ENCODE assay signal across 9 cellular contexts in genomic region chr7:95246935-95247370, GRCh38.
DNase-seq lines count a peak whose midpoint lies in the region; ATAC-seq and TF ChIP-seq lines count a peak whose summit lies in the region.
"Had no signal": no experiment of that assay in that cellular context is flagged by ENCODE, and none has a peak within 500 bp of the region (broad histone marks: within the 10 kb centered on the region; RNA-seq: fewer than 3 reads in every experiment).

No MANE protein-coding gene starts in this region.

- BruUV-seq in mammary epithelial cell (replicated peaks; lab: Mats Ljungman, UMichigan), result no TSS peak

- no peaks in the 10 kb centered on the region for H3K79me2 ChIP-seq in mammary epithelial cell (ENCODE audit: insufficient read depth, low read length)

- H3K9me3 Mint-ChIP-seq in CD4-positive, CD25-positive, alpha-beta regulatory T cell, result peaks cover 0 to 2% (median 0%) of the 10 kb centered on the region in 7 donors
- H3K9me3 Mint-ChIP-seq in stimulated activated effector memory CD8-positive, alpha-beta T cell treated with anti-CD3 and anti-CD28 coated beads, Interleukin-12 subunit alpha, Interleukin-12 subunit beta, amount 100 ng/mL, for 72 hours, result no peaks in the 10 kb centered on the region
- H3K9me3 Mint-ChIP-seq: T-helper 1 cell treated with Interleukin-12 subunit alpha and Interleukin-12 subunit beta and Interleukin-4 antibody, amounts not matched to agents 30 μg/mL and 1 μg/mL, for 36 hours had no signal

- intact Hi-C loops in mammary epithelial cell (cut with micrococcal nuclease), result loop anchor here (1.0 to 5.0 kb wide), 3 partner anchors 230 to 960 kb away; no protein-coding TSS in a partner anchor

- ATAC-seq in CD4-positive, CD25-positive, alpha-beta regulatory T cell (ENCODE audit: low read depth in 2 of 2), result no peak
- ATAC-seq in GM18867 (IDR thresholded peaks at IDR 0.05; ENCODE audit: unreplicated experiment), result peak; percentile 92
- peak; percentile 61 for ATAC-seq in stimulated activated effector memory CD8-positive, alpha-beta T cell treated with anti-CD3 and anti-CD28 coated beads, Interleukin-12 subunit alpha, Interleukin-12 subunit beta, amount 100 ng/mL, for 72 hours
- ATAC-seq in HG02642 (IDR thresholded peaks at IDR 0.05; ENCODE audit: poor library complexity, unreplicated experiment), result no peak

- dilution Hi-C loops in mammary epithelial cell (cut with HindIII; ENCODE audit: low sequenced_read_pairs), result no loop called here

- H3K36me3 Mint-ChIP-seq in CD4-positive, CD25-positive, alpha-beta regulatory T cell, result no peaks in the 10 kb centered on the region
- no peaks in the 10 kb centered on the region for H3K36me3 Mint-ChIP-seq in stimulated activated effector memory CD8-positive, alpha-beta T cell treated with anti-CD3 and anti-CD28 coated beads, Interleukin-12 subunit alpha, Interleukin-12 subunit beta, amount 100 ng/mL, for 72 hours

- peak; percentile 77 to 81 for TF ChIP-seq CTCF in mammary epithelial cell (conservative IDR thresholded peaks at IDR 0.05 in 1 of 2, IDR thresholded peaks at IDR 0.05 in 1 of 2; ENCODE audit: extremely low read depth in 1 of 2, insufficient read depth in 1 of 2, low read depth in 1 of 2, low read length in 2 of 2)

- no peaks in the 10 kb centered on the region for H4K20me1 ChIP-seq in mammary epithelial cell (ENCODE audit: insufficient read depth, low read length)

- no peak overlapping the region for H3K9ac ChIP-seq in mammary epithelial cell (ENCODE audit: insufficient read depth, low read length)

- no peak overlapping the region for H3K4me3 Mint-ChIP-seq in CD4-positive, CD25-positive, alpha-beta regulatory T cell
- H3K4me3 Mint-ChIP-seq in stimulated activated effector memory CD8-positive, alpha-beta T cell treated with anti-CD3 and anti-CD28 coated beads, Interleukin-12 subunit alpha, Interleukin-12 subunit beta, amount 100 ng/mL, for 72 hours, result no peak overlapping the region
- H3K4me3 Mint-ChIP-seq: T-helper 1 cell treated with Interleukin-12 subunit alpha and Interleukin-12 subunit beta and Interleukin-4 antibody, amounts not matched to agents 30 μg/mL and 1 μg/mL, for 36 hours had no signal

- no peak overlapping the region for H2AFZ ChIP-seq in mammary epithelial cell (ENCODE audit: low read depth, low read length)

- CTCF ChIA-PET in mammary epithelial cell (lab: Charles Lee; ENCODE audit: low non-redundant PET), result interaction anchor here (0.5 to 1.0 kb wide), 3 partner anchors 188 to 958 kb away, joined by 3 to 6 read pairs (median 4); partner anchors contain the start of gene PON2

- H3K4me3 ChIP-seq in CD4-positive, CD25-positive, alpha-beta regulatory T cell (ENCODE audit: low read depth, low read length), result no peak overlapping the region
- H3K4me3 ChIP-seq in mammary epithelial cell (replicated peaks in 1 of 3; ENCODE audit: insufficient read depth in 1 of 3, low read depth in 2 of 3, low read length in 3 of 3), result no peak overlapping the region

- H3K27me3 ChIP-seq in CD4-positive, CD25-positive, alpha-beta regulatory T cell (ENCODE audit: control insufficient read depth, insufficient read depth, low read length), result no peaks in the 10 kb centered on the region
- H3K27me3 ChIP-seq in mammary epithelial cell (ENCODE audit: insufficient read depth, low read length), result peaks cover 2% of the 10 kb centered on the region

- no peaks in the 10 kb centered on the region for H3K9me3 ChIP-seq in CD4-positive, CD25-positive, alpha-beta regulatory T cell (ENCODE audit: control insufficient read depth in 2 of 2, low read length in 2 of 2)
- H3K9me3 ChIP-seq in mammary epithelial cell (replicated peaks; ENCODE audit: insufficient read depth, low read length), result no peaks in the 10 kb centered on the region

- no peak overlapping the region for H3K27ac ChIP-seq in CD4-positive, CD25-positive, alpha-beta regulatory T cell (ENCODE audit: insufficient read depth, low read length, poor library complexity, severe bottlenecking)
- no peak overlapping the region for H3K27ac ChIP-seq in mammary epithelial cell (ENCODE audit: insufficient read depth, low read depth, low read length)

- no peaks in the 10 kb centered on the region for H3K4me1 ChIP-seq in CD4-positive, CD25-positive, alpha-beta regulatory T cell (ENCODE audit: control insufficient read depth, insufficient read depth, low read length, poor library complexity, severe bottlenecking)
- H3K4me1 ChIP-seq in mammary epithelial cell (ENCODE audit: insufficient read depth, low read length), result no peaks in the 10 kb centered on the region

- H3K4me1 Mint-ChIP-seq in CD4-positive, CD25-positive, alpha-beta regulatory T cell, result no peaks in the 10 kb centered on the region
- H3K4me1 Mint-ChIP-seq in stimulated activated effector memory CD8-positive, alpha-beta T cell treated with anti-CD3 and anti-CD28 coated beads, Interleukin-12 subunit alpha, Interleukin-12 subunit beta, amount 100 ng/mL, for 72 hours, result no peaks in the 10 kb centered on the region

- 3% methylated on average over 5 of the region's 5 CpGs for WGBS in mammary epithelial cell (ENCODE audit: low coverage, missing lambda C conversion rate)

- no peak overlapping the region for H3K27ac Mint-ChIP-seq in CD4-positive, CD25-positive, alpha-beta regulatory T cell
- H3K27ac Mint-ChIP-seq in stimulated activated effector memory CD8-positive, alpha-beta T cell treated with anti-CD3 and anti-CD28 coated beads, Interleukin-12 subunit alpha, Interleukin-12 subunit beta, amount 100 ng/mL, for 72 hours, result no peak overlapping the region
- H3K27ac Mint-ChIP-seq: T-helper 1 cell treated with Interleukin-12 subunit alpha and Interleukin-12 subunit beta and Interleukin-4 antibody, amounts not matched to agents 30 μg/mL and 1 μg/mL, for 36 hours had no signal

- in situ Hi-C loops in KBM-7 (cut with MboI; ENCODE audit: low pct_unique_long_range_greater_than_20kb, low sequenced_read_pairs) (no loop called here), mammary epithelial cell (cut with MboI; ENCODE audit: low sequenced_read_pairs in 2 of 2) (no loop called here)

- H3K36me3 ChIP-seq in CD4-positive, CD25-positive, alpha-beta regulatory T cell (ENCODE audit: control insufficient read depth, insufficient read depth, low read length), result no peaks in the 10 kb centered on the region
- no peaks in the 10 kb centered on the region for H3K36me3 ChIP-seq in mammary epithelial cell (ENCODE audit: insufficient read depth, low read length)

- no peaks in the 10 kb centered on the region for H3K27me3 Mint-ChIP-seq in CD4-positive, CD25-positive, alpha-beta regulatory T cell

- peak in 2 of 3 donors; percentile 5 to 44 for DNase-seq in CD4-positive, CD25-positive, alpha-beta regulatory T cell
- DNase-seq in KBM-7 (peak; percentile 59), NOMO-1 treated with DMSO at 0.1 percent for 48 hours (lab: John Stamatoyannopoulos, UW; ENCODE audit: unreplicated experiment) (peak; percentile 73), mammary epithelial cell (peak; percentile 48), iris pigment epithelial cell (ENCODE audit: low read depth) (peak; percentile 81)
- DNase-seq in stimulated activated effector memory CD8-positive, alpha-beta T cell treated with anti-CD3 and anti-CD28 coated beads, Interleukin-12 subunit alpha, Interleukin-12 subunit beta, amount 100 ng/mL, for 72 hours (ENCODE audit: low spot score in 2 of 2), result no peak

- no peak overlapping the region for H3K4me2 ChIP-seq in mammary epithelial cell (ENCODE audit: insufficient read depth, low read depth, low read length)

Comparison
In these comparisons a context has a peak if more than half of its experiments do, and no peak if none do; other contexts are left out.
1. ATAC-seq: peak in GM18867 (single experiment) and stimulated activated effector memory CD8-positive, alpha-beta T cell treated with anti-CD3 and anti-CD28 coated beads, Interleukin-12 subunit alpha, Interleukin-12 subunit beta, amount 100 ng/mL, for 72 hours (single experiment); none in CD4-positive, CD25-positive, alpha-beta regulatory T cell (0 of 2) and HG02642 (single experiment).
2. DNase-seq: peak in CD4-positive, CD25-positive, alpha-beta regulatory T cell (2 of 3), KBM-7 (single experiment), NOMO-1 treated with DMSO at 0.1 percent for 48 hours (single experiment), mammary epithelial cell (single experiment) and iris pigment epithelial cell (single experiment); none in stimulated activated effector memory CD8-positive, alpha-beta T cell treated with anti-CD3 and anti-CD28 coated beads, Interleukin-12 subunit alpha, Interleukin-12 subunit beta, amount 100 ng/mL, for 72 hours (0 of 2).